ENCODE assay signal across 9 cellular contexts in the genomic region with DNA sequence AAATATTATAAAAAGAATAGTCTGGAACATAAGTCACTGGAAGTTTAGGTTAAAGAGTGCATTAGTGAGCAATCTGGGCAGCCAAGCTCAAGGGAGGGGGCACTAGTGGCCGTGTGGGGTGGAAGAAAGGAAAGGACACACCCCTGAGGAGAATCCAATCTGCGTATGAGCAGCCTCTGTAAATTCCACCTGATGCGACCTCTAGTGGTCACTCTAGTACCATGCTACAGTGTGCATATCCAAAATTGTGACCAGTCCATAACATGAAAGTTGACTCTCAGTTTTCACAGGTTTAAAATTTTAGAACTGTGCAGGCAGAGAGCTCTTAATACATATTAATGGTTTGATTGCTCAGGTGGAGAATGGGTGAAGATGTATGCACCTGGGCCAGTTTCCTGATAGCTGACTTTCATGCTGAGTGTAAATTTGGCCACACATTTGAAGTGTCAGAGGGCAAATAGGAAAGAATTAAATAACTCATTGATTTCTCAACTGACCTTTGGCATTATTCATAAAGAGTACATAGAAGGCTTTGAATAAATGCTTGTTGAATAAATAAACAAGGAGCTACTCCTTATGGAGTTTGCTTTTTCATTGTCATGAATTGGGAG.
DNase-seq lines count a peak whose midpoint lies in the region; ATAC-seq and TF ChIP-seq lines count a peak whose summit lies in the region.
"Had no signal": no experiment of that assay in that cellular context is flagged by ENCODE, and none has a peak within 500 bp of the region (broad histone marks: within the 10 kb centered on the region; RNA-seq: fewer than 3 reads in every experiment).

No MANE protein-coding gene starts in this region.

- no peaks in the 10 kb centered on the region for H3K27me3 ChIP-seq in H7 (ENCODE audit: control insufficient read depth, insufficient read depth, low read length)
- no peaks in the 10 kb centered on the region for H3K27me3 ChIP-seq in KMS-11 (ENCODE audit: insufficient read depth, low read depth)
- H3K27me3 ChIP-seq: BLaER1 treated with 17β-estradiol and CSF1 and Interleukin-3, amounts not matched to agents 10 nM and 100 nM had no signal

- no peaks in the 10 kb centered on the region for H3K79me2 ChIP-seq in KMS-11 (ENCODE audit: insufficient read depth, low read depth)

- H3K4me1 Mint-ChIP-seq in activated naive CD8-positive, alpha-beta T cell treated with anti-CD3 and anti-CD28 coated beads for 36 hours, result no peaks in the 10 kb centered on the region

- DNase-seq in NCI-H2081 (lab: John Stamatoyannopoulos, UW) (peak; percentile 30 to 63), NCI-H2081 treated with DMSO at 0.1 percent for 48 hours (lab: John Stamatoyannopoulos, UW) (no peak), H7 (peak; percentile 74), RKO (ENCODE audit: low spot score) (peak; percentile 70), left cardiac atrium (no peak), sciatic nerve (ENCODE audit: low spot score) (no peak)
- DNase-seq in activated naive CD8-positive, alpha-beta T cell treated with anti-CD3 and anti-CD28 coated beads for 36 hours, result peak; percentile 44

- no peak overlapping the region for H3K4me3 Mint-ChIP-seq in activated naive CD8-positive, alpha-beta T cell treated with anti-CD3 and anti-CD28 coated beads for 36 hours

- TF ChIP-seq CTCF in KMS-11 (conservative IDR thresholded peaks at IDR 0.05; ENCODE audit: low read depth, low read length), result peak; percentile 96

- no peak overlapping the region for H3K27ac Mint-ChIP-seq in activated naive CD8-positive, alpha-beta T cell treated with anti-CD3 and anti-CD28 coated beads for 36 hours

- peaks cover 5% of the 10 kb centered on the region for H3K27me3 Mint-ChIP-seq in activated naive CD8-positive, alpha-beta T cell treated with anti-CD3 and anti-CD28 coated beads for 36 hours

- H3K27ac ChIP-seq in KMS-11, result no peak overlapping the region
- H3K27ac ChIP-seq: BLaER1 treated with 17β-estradiol and CSF1 and Interleukin-3, amounts not matched to agents 10 nM and 100 nM had no signal

- ATAC-seq in left cardiac atrium (peak; percentile 70 to 85), sciatic nerve (peak; percentile 90)

- 0 out of 2 replicates have a peak overlapping the region, but pooled peaks have one; percentile 1 for H3K4me2 ChIP-seq in KMS-11
- H3K4me2 ChIP-seq: BLaER1 treated with 17β-estradiol and CSF1 and Interleukin-3, amounts not matched to agents 10 nM and 100 nM had no signal

- peaks cover 9% of the 10 kb centered on the region for H3K9me3 Mint-ChIP-seq in activated naive CD8-positive, alpha-beta T cell treated with anti-CD3 and anti-CD28 coated beads for 36 hours

- H3K4me1 ChIP-seq in KMS-11 (ENCODE audit: low read depth, poor library complexity, severe bottlenecking), result peaks cover 3% of the 10 kb centered on the region
- H3K4me1 ChIP-seq: BLaER1 treated with 17β-estradiol and CSF1 and Interleukin-3, amounts not matched to agents 10 nM and 100 nM had no signal

- intact Hi-C loops in left cardiac atrium (cut with DNase I), result loop anchor here in 1 of 2 donors (2.0 kb wide), 1 partner anchor 246 kb away; no protein-coding TSS in a partner anchor
- intact Hi-C loops in sciatic nerve (cut with DNase I), result no loop called here

- no peak overlapping the region for H3K9ac ChIP-seq in KMS-11
- H3K9ac ChIP-seq: BLaER1 treated with 17β-estradiol and CSF1 and Interleukin-3, amounts not matched to agents 10 nM and 100 nM had no signal

- no peaks in the 10 kb centered on the region for H3K36me3 ChIP-seq in H7 (replicated peaks; ENCODE audit: control insufficient read depth, insufficient read depth, low read length)
- no peaks in the 10 kb centered on the region for H3K36me3 ChIP-seq in KMS-11 (ENCODE audit: insufficient read depth)
- H3K36me3 ChIP-seq: BLaER1 treated with 17β-estradiol and CSF1 and Interleukin-3, amounts not matched to agents 10 nM and 100 nM had no signal

- no peaks in the 10 kb centered on the region for H4K20me1 ChIP-seq in KMS-11 (ENCODE audit: insufficient read depth)
- H4K20me1 ChIP-seq: BLaER1 treated with 17β-estradiol and CSF1 and Interleukin-3, amounts not matched to agents 10 nM and 100 nM had no signal

- no peaks in the 10 kb centered on the region for H3K36me3 Mint-ChIP-seq in activated naive CD8-positive, alpha-beta T cell treated with anti-CD3 and anti-CD28 coated beads for 36 hours

- H2AFZ ChIP-seq in KMS-11 (ENCODE audit: low read depth), result no peak overlapping the region

- no peak overlapping the region for H3K4me3 ChIP-seq in H7 (ENCODE audit: insufficient read depth, low read depth, low read length)
- H3K4me3 ChIP-seq in KMS-11 (IDR thresholded peaks at IDR 0.05; ENCODE audit: insufficient read depth, low read depth, low read length), result no peak overlapping the region
- H3K4me3 ChIP-seq: BLaER1 treated with 17β-estradiol and CSF1 and Interleukin-3, amounts not matched to agents 10 nM and 100 nM had no signal

Comparison
In these comparisons a context has a peak if more than half of its experiments do, and no peak if none do; other contexts are left out.
1. DNase-seq: peak in NCI-H2081 (2 of 2), H7 (single experiment), RKO (single experiment) and activated naive CD8-positive, alpha-beta T cell treated with anti-CD3 and anti-CD28 coated beads for 36 hours (single experiment); none in NCI-H2081 treated with DMSO at 0.1 percent for 48 hours (single experiment), left cardiac atrium (single experiment) and sciatic nerve (single experiment).